19 cellular contexts compared by ENCODE assay signal in genomic region chr12:18975933-18976332, GRCh38.
A peak's percentile ranks its signal among the peaks of the same experiment; 100 is the strongest.
DNase-seq lines count a peak whose midpoint lies in the region; ATAC-seq and TF ChIP-seq lines count a peak whose summit lies in the region.
"Had no signal": no experiment of that assay in that cellular context is flagged by ENCODE, and none has a peak within 500 bp of the region (broad histone marks: within the 10 kb centered on the region; RNA-seq: fewer than 3 reads in every experiment).

No MANE protein-coding gene starts in this region.

- WGBS in hepatocyte (ENCODE audit: low lambda C conversion rate, missing lambda C conversion rate): 47% methylated on average over 3 of the region's 3 CpGs
- 55% methylated on average over 3 of the region's 3 CpGs for WGBS in smooth muscle cell (ENCODE audit: low lambda C conversion rate)

- H3K4me1 ChIP-seq in HEK293 (ENCODE audit: control insufficient read depth, insufficient read depth, low read length) (no peaks in the 10 kb centered on the region), colonic mucosa (no peaks in the 10 kb centered on the region), hepatocyte (ENCODE audit: insufficient read depth) (no peaks in the 10 kb centered on the region), mucosa of descending colon (ENCODE audit: low read depth) (no peaks in the 10 kb centered on the region), smooth muscle cell (ENCODE audit: low read depth) (peaks cover 7% of the 10 kb centered on the region)
- H3K4me1 ChIP-seq: BLaER1 had no signal

- H3K4me3 ChIP-seq in HEK293 (ENCODE audit: low read depth, low read length) (no peak overlapping the region), colonic mucosa (no peak overlapping the region), hepatocyte (no peak overlapping the region), mucosa of descending colon (no peak overlapping the region), dorsolateral prefrontal cortex (no peak overlapping the region), smooth muscle cell (no peak overlapping the region)
- H3K4me3 ChIP-seq: BLaER1, GM12878, GM23338, HAP-1 had no signal

- H4K20me1 ChIP-seq in hepatocyte (ENCODE audit: insufficient read depth, poor library complexity, severe bottlenecking) (no peaks in the 10 kb centered on the region), smooth muscle cell (ENCODE audit: low read depth) (no peaks in the 10 kb centered on the region)
- H4K20me1 ChIP-seq: BLaER1 had no signal

- no peaks in the 10 kb centered on the region for H3K27me3 ChIP-seq in colonic mucosa
- H3K27me3 ChIP-seq in hepatocyte: no peaks in the 10 kb centered on the region
- H3K27me3 ChIP-seq in dorsolateral prefrontal cortex: no peaks in the 10 kb centered on the region
- H3K27me3 ChIP-seq in smooth muscle cell (ENCODE audit: low read depth): no peaks in the 10 kb centered on the region
- H3K27me3 ChIP-seq: BLaER1 had no signal

- no peaks in the 10 kb centered on the region for H3K79me2 ChIP-seq in hepatocyte
- no peaks in the 10 kb centered on the region for H3K79me2 ChIP-seq in smooth muscle cell (ENCODE audit: low read depth)

- H3K36me3 ChIP-seq in HEK293 (ENCODE audit: control insufficient read depth in 2 of 2, insufficient read depth in 1 of 2, low read length in 2 of 2) (no peaks in the 10 kb centered on the region), colonic mucosa (no peaks in the 10 kb centered on the region), hepatocyte (replicated peaks; ENCODE audit: insufficient read depth, low read depth) (no peaks in the 10 kb centered on the region), mucosa of descending colon (ENCODE audit: low read depth) (no peaks in the 10 kb centered on the region), smooth muscle cell (ENCODE audit: low read depth) (no peaks in the 10 kb centered on the region)
- H3K36me3 ChIP-seq: BLaER1, HAP-1 had no signal

- H3K27ac ChIP-seq in HEK293 (ENCODE audit: extremely low read depth, low read depth, low read length) (no peak overlapping the region), colonic mucosa (no peak overlapping the region), hepatocyte (peak overlapping the region; percentile 12), dorsolateral prefrontal cortex (no peak overlapping the region), smooth muscle cell (ENCODE audit: low read depth) (no peak overlapping the region)
- H3K27ac ChIP-seq: 22Rv1, BLaER1, C4-2B had no signal

- DNase-seq in colonic mucosa (peak; percentile 20), hepatocyte (ENCODE audit: low spot score) (peak; percentile 30), mucosa of descending colon (peak in 1 of 3 donors; percentile 10), NCI-H2081 treated with DMSO at 0.1 percent for 48 hours (lab: John Stamatoyannopoulos, UW) (no peak), dorsolateral prefrontal cortex (no peak), smooth muscle cell (lab: John Stamatoyannopoulos, UW; ENCODE audit: unreplicated experiment) (no peak)
- DNase-seq: CD4-positive, CD25-positive, alpha-beta regulatory T cell; CD8-positive, alpha-beta T cell; DMS79; EL; GDM1 had no signal

- ATAC-seq in mucosa of descending colon (peak; percentile 80), HG03342 (IDR thresholded peaks at IDR 0.05; ENCODE audit: unreplicated experiment) (no peak)
- ATAC-seq: CD8-positive, alpha-beta T cell; GM12878; GM23338 had no signal

- TF ChIP-seq CTCF in HEK293 (tag by site-specific recombination; IDR thresholded peaks at IDR 0.05): no peak
- TF ChIP-seq CTCF in colonic mucosa (IDR thresholded peaks at IDR 0.05): no peak
- no peak for TF ChIP-seq CTCF in hepatocyte (IDR thresholded peaks at IDR 0.05; ENCODE audit: poor library complexity)
- TF ChIP-seq CTCF in mucosa of descending colon (IDR thresholded peaks at IDR 0.05): no peak
- no peak for TF ChIP-seq CTCF in dorsolateral prefrontal cortex (IDR thresholded peaks at IDR 0.05 in 54 of 56, conservative IDR thresholded peaks at IDR 0.05 in 2 of 56; ENCODE audit: low read depth in 1 of 56, partially characterized antibody in 56 of 56)
- no peak for TF ChIP-seq CTCF in smooth muscle cell (IDR thresholded peaks at IDR 0.05; ENCODE audit: borderline replicate concordance, insufficient read depth, poor library complexity, severe bottlenecking)

- POLR2A ChIA-PET in HEK293 (lab: Yijun Ruan, JAX): no interaction called here

- H2AFZ ChIP-seq in hepatocyte (no peak overlapping the region), smooth muscle cell (ENCODE audit: low read depth) (no peak overlapping the region)
- H2AFZ ChIP-seq: GM23338 had no signal

- intact Hi-C loops in colonic mucosa (cut with DNase I): no loop called here
- intact Hi-C loops in mucosa of descending colon (cut with DNase I, micrococcal nuclease): no loop called here
- intact Hi-C loops in dorsolateral prefrontal cortex (cut with DNase I): no loop called here

- H3F3A ChIP-seq in smooth muscle cell (ENCODE audit: low read depth): no peaks in the 10 kb centered on the region

- H3K4me2 ChIP-seq in hepatocyte (no peak overlapping the region), smooth muscle cell (no peak overlapping the region)
- H3K4me2 ChIP-seq: BLaER1, GM23338 had no signal

- H3K9me2 ChIP-seq in hepatocyte (replicated peaks; ENCODE audit: insufficient read depth): no peaks in the 10 kb centered on the region

- H3K9me3 ChIP-seq in HEK293 (ENCODE audit: control insufficient read depth, insufficient read depth, low read depth, low read length) (no peaks in the 10 kb centered on the region), colonic mucosa (no peaks in the 10 kb centered on the region), hepatocyte (ENCODE audit: low read depth) (no peaks in the 10 kb centered on the region), mucosa of descending colon (peaks cover 3% of the 10 kb centered on the region), smooth muscle cell (replicated peaks; ENCODE audit: low read depth) (no peaks in the 10 kb centered on the region)
- H3K9me3 ChIP-seq: HAP-1 had no signal

- CTCF ChIA-PET in HEK293 (lab: Yijun Ruan, JAX): no interaction called here

- H3K9ac ChIP-seq in colonic mucosa (ENCODE audit: low read depth in 2 of 2, low read length in 2 of 2) (no peak overlapping the region), smooth muscle cell (ENCODE audit: low read depth) (no peak overlapping the region)
- H3K9ac ChIP-seq: BLaER1 had no signal

TF ChIP-seq in HEK293, 187 proteins besides CTCF, POLR2A, EP300 and RAD21:
- no peak for TF ChIP-seq REPIN1 (tag by site-specific recombination; IDR thresholded peaks at IDR 0.05; ENCODE audit: low read depth)
- TF ChIP-seq SETDB1 (IDR thresholded peaks at IDR 0.05; ENCODE audit: insufficient read length, low read length): peak; percentile 61
- no peak for TF ChIP-seq ZNF2 (tag by site-specific recombination; IDR thresholded peaks at IDR 0.05)
TF ChIP-seq in HEK293: peak in this region for 1.

Comparison
In these comparisons a context has a peak if more than half of its experiments do, and no peak if none do; other contexts are left out.
1. DNase-seq: peak in colonic mucosa (single experiment) and hepatocyte (single experiment); none in NCI-H2081 treated with DMSO at 0.1 percent for 48 hours (single experiment), dorsolateral prefrontal cortex (0 of 10) and smooth muscle cell (single experiment).